8 cellular contexts compared by ENCODE assay signal in genomic region chr14:100645200-100645985, GRCh38. TPM values are rescaled to one million over a fixed set of nuclear protein-coding genes. Genes with fewer than 3 reads are reported as not detected.
DNase-seq lines count a peak whose midpoint lies in the region; ATAC-seq and TF ChIP-seq lines count a peak whose summit lies in the region.

No MANE protein-coding gene starts in this region.

- H3K9me3 ChIP-seq in suprapubic skin = no peaks in the 10 kb centered on the region

- peaks cover 12% of the 10 kb centered on the region for H3K4me1 ChIP-seq in suprapubic skin

- H3K4me3 ChIP-seq in fibroblast of villous mesenchyme (ENCODE audit: low read depth, low read length) (no peak overlapping the region), suprapubic skin (no peak overlapping the region)

- 53% methylated on average over 8 of the region's 12 CpGs for WGBS in suprapubic skin

- no peak for TF ChIP-seq EP300 in suprapubic skin (IDR thresholded peaks at IDR 0.05)

- POLR2A ChIA-PET in RWPE1 (lab: Yijun Ruan, JAX; ENCODE audit: low non-redundant PET) = interaction anchor here (0.6 kb wide), 1 partner anchor 363 kb away, joined by 4 read pairs; no protein-coding TSS in a partner anchor

- no peaks in the 10 kb centered on the region for H3K36me3 ChIP-seq in suprapubic skin

- peak; percentile 76 for ATAC-seq in GM19351 (IDR thresholded peaks at IDR 0.05; ENCODE audit: unreplicated experiment)

- H3K27me3 ChIP-seq in suprapubic skin = peaks cover 2% of the 10 kb centered on the region

- CTCF ChIA-PET in RWPE1 (lab: Yijun Ruan, JAX) = interaction anchor here (0.5 to 3.1 kb wide), 36 partner anchors 9 to 1805 kb away, joined by 3 to 46 read pairs (median 4); no protein-coding TSS in a partner anchor

- peak; percentile 84 for TF ChIP-seq CTCF in RWPE1 (conservative IDR thresholded peaks at IDR 0.05; ENCODE audit: low read depth)
- TF ChIP-seq CTCF in fibroblast of villous mesenchyme (IDR thresholded peaks at IDR 0.05; ENCODE audit: insufficient read depth, low read depth, low read length) = peak; percentile 78
- TF ChIP-seq CTCF in suprapubic skin (IDR thresholded peaks at IDR 0.05) = peak; percentile 65 to 80

- DNase-seq in AG20443 (ENCODE audit: low spot score) (peak; percentile 92), LHCN-M2 (ENCODE audit: low read depth) (peak; percentile 50), RWPE1 (ENCODE audit: low spot score) (peak; percentile 84), fibroblast of villous mesenchyme (ENCODE audit: low read depth) (peak; percentile 81), non-pigmented ciliary epithelial cell (ENCODE audit: low read depth) (peak; percentile 44), suprapubic skin (ENCODE audit: low spot score in 2 of 2) (peak in 1 of 2 donors; percentile 84)
- DNase-seq in activated T-helper 1 cell treated with anti-CD3 and anti-CD28 coated beads, Interleukin-2, amount 50 U/mL, for 16 hours (ENCODE audit: low read depth in 1 of 2, low spot score in 1 of 2) = peak; percentile 64 to 70

- H3K27ac ChIP-seq in RWPE1 (no peak overlapping the region), suprapubic skin (no peak overlapping the region)

- no peak for TF ChIP-seq POLR2A in suprapubic skin (IDR thresholded peaks at IDR 0.05)

RNA-seq across cellular contexts. Expression of gene BEGAIN, which starts 58.2 kb away (rescaled TPM):
- not detected in 2 replicates for total RNA-seq in LHCN-M2 (2014; rRNA removed)
- not detected for polyA plus RNA-seq in LHCN-M2 (2012)
- not detected in 2 replicates for total RNA-seq in fibroblast of villous mesenchyme
- total RNA-seq in suprapubic skin = 1 to 10 TPM in 2 of 4 donors, under 1 TPM in 2; 0.68 to 2.8 (median 1.1) TPM
